ENCODE assay signal across 1 cellular context in genomic region chr17:58417300-58418092, GRCh38.
TF ChIP-seq lines count a peak whose summit lies in the region.

Gene RNF43, minus strand, starts transcription at chr17:58417534. Its CDS starts 1,957 bp downstream, at chr17:58415577.

TF ChIP-seq in GM12878, 131 proteins besides CTCF, POLR2A, EP300 and RAD21 (continued from another document and continues in another):
- TF ChIP-seq SUPT20H (IDR thresholded peaks at IDR 0.05; ENCODE audit: borderline replicate concordance, control insufficient read depth, low read depth, low read length) (no peak), CUX1 (IDR thresholded peaks at IDR 0.05; ENCODE audit: insufficient replicate concordance, low read depth, low read length) (no peak), HCFC1 (IDR thresholded peaks at IDR 0.05; ENCODE audit: low read length) (no peak), CHD4 (IDR thresholded peaks at IDR 0.05) (no peak), LARP7 (IDR thresholded peaks at IDR 0.05) (no peak), RFX5 (IDR thresholded peaks at IDR 0.05; ENCODE audit: low read depth, low read length) (0 out of 2 replicates have a peak, but pooled peaks have one; percentile 48), RCOR1 (conservative IDR thresholded peaks at IDR 0.05; ENCODE audit: low read depth, low read length) (0 out of 2 replicates have a peak, but pooled peaks have one; percentile 64), MEF2A (IDR thresholded peaks at IDR 0.05; ENCODE audit: insufficient read depth, low read depth, low read length) (0 out of 2 replicates have a peak, but pooled peaks have one; percentile 17), MTA2 (IDR thresholded peaks at IDR 0.05; ENCODE audit: low read depth) (peak; percentile 83), TCF12 (IDR thresholded peaks at IDR 0.05; ENCODE audit: low read depth, low read length) (peak; percentile 61; the same call in 1 of the 2 replicates), WRNIP1 (IDR thresholded peaks at IDR 0.05; ENCODE audit: borderline replicate concordance, low read depth, low read length) (0 out of 2 replicates have a peak, but pooled peaks have one; percentile 81), TARDBP (IDR thresholded peaks at IDR 0.05; ENCODE audit: borderline replicate concordance) (no peak), ZNF274 (IDR thresholded peaks at IDR 0.05; ENCODE audit: insufficient read depth, insufficient read length) (no peak), MTA3 (IDR thresholded peaks at IDR 0.05; ENCODE audit: borderline replicate concordance, low read length) (no peak), IKZF2 (IDR thresholded peaks at IDR 0.05) (peak; percentile 98), BMI1 (IDR thresholded peaks at IDR 0.05; ENCODE audit: borderline replicate concordance) (no peak), RB1 (IDR thresholded peaks at IDR 0.05; ENCODE audit: borderline replicate concordance) (peak; percentile 60; the same call in 1 of the 2 replicates), GATAD2B (conservative IDR thresholded peaks at IDR 0.05; ENCODE audit: low read depth) (peak; percentile 44), SMC3 (IDR thresholded peaks at IDR 0.05; ENCODE audit: borderline replicate concordance, low read length) (peak; percentile 92; the same call in 1 of the 2 replicates), EED (IDR thresholded peaks at IDR 0.05; ENCODE audit: low read depth) (peak; percentile 96), GABPA (IDR thresholded peaks at IDR 0.05; ENCODE audit: low read depth) (no peak), MLLT1 (IDR thresholded peaks at IDR 0.05) (peak; percentile 89; the same call in 1 of the 2 replicates), ZBTB40 (IDR thresholded peaks at IDR 0.05; ENCODE audit: borderline replicate concordance) (no peak; the same call in 1 of the 2 replicates), CBX5 (IDR thresholded peaks at IDR 0.05; ENCODE audit: low read depth) (no peak), KLF5 (IDR thresholded peaks at IDR 0.05; ENCODE audit: partially characterized antibody) (no peak), POLR2AphosphoS5 (IDR thresholded peaks at IDR 0.05; ENCODE audit: low read length) (peak; percentile 37; the same call in 1 of the 2 replicates), ZBED1 (IDR thresholded peaks at IDR 0.05; ENCODE audit: borderline replicate concordance) (no peak), ZBTB11 (CRISPR knock-in tag; IDR thresholded peaks at IDR 0.05) (no peak), ETV6 (conservative IDR thresholded peaks at IDR 0.05 in 1 of 2, IDR thresholded peaks at IDR 0.05 in 1 of 2; ENCODE audit: borderline replicate concordance in 1 of 2, low read depth in 1 of 2) (no peak; a peak in 1 of 4 replicates), CBX3 (IDR thresholded peaks at IDR 0.05; ENCODE audit: borderline replicate concordance, low read depth) (no peak), HDAC2 (IDR thresholded peaks at IDR 0.05) (no peak), STAT1 (conservative IDR thresholded peaks at IDR 0.05) (no peak), ZNF384 (IDR thresholded peaks at IDR 0.05; ENCODE audit: borderline replicate concordance, low read depth, low read length) (no peak), EGR1 (IDR thresholded peaks at IDR 0.05; ENCODE audit: borderline replicate concordance in 1 of 2, low read depth in 2 of 2, low read length in 2 of 2) (no peak), NR2F1 (conservative IDR thresholded peaks at IDR 0.05) (no peak), SP1 (IDR thresholded peaks at IDR 0.05; ENCODE audit: low read depth, low read length) (peak; percentile 39), POU2F2 (IDR thresholded peaks at IDR 0.05; ENCODE audit: borderline replicate concordance, low read depth, low read length) (peak; percentile 95; the same call in 2 of the 3 replicates), SIX5 (IDR thresholded peaks at IDR 0.05; ENCODE audit: low read depth, low read length, severe bottlenecking) (no peak), TCF7 (IDR thresholded peaks at IDR 0.05; ENCODE audit: borderline replicate concordance) (no peak)
- TF ChIP-seq, protein P1, sequence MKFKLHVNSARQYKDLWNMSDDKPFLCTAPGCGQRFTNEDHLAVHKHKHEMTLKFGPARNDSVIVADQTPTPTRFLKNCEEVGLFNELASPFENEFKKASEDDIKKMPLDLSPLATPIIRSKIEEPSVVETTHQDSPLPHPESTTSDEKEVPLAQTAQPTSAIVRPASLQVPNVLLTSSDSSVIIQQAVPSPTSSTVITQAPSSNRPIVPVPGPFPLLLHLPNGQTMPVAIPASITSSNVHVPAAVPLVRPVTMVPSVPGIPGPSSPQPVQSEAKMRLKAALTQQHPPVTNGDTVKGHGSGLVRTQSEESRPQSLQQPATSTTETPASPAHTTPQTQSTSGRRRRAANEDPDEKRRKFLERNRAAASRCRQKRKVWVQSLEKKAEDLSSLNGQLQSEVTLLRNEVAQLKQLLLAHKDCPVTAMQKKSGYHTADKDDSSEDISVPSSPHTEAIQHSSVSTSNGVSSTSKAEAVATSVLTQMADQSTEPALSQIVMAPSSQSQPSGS (IDR thresholded peaks at IDR 0.05; ENCODE audit: low read length): no peak
- TF ChIP-seq, protein P2, sequence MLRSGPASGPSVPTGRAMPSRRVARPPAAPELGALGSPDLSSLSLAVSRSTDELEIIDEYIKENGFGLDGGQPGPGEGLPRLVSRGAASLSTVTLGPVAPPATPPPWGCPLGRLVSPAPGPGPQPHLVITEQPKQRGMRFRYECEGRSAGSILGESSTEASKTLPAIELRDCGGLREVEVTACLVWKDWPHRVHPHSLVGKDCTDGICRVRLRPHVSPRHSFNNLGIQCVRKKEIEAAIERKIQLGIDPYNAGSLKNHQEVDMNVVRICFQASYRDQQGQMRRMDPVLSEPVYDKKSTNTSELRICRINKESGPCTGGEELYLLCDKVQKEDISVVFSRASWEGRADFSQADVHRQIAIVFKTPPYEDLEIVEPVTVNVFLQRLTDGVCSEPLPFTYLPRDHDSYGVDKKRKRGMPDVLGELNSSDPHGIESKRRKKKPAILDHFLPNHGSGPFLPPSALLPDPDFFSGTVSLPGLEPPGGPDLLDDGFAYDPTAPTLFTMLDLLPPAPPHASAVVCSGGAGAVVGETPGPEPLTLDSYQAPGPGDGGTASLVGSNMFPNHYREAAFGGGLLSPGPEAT (IDR thresholded peaks at IDR 0.05; ENCODE audit: low read depth): peak; percentile 95
